1 cellular context compared by ENCODE assay signal in the genomic region with DNA sequence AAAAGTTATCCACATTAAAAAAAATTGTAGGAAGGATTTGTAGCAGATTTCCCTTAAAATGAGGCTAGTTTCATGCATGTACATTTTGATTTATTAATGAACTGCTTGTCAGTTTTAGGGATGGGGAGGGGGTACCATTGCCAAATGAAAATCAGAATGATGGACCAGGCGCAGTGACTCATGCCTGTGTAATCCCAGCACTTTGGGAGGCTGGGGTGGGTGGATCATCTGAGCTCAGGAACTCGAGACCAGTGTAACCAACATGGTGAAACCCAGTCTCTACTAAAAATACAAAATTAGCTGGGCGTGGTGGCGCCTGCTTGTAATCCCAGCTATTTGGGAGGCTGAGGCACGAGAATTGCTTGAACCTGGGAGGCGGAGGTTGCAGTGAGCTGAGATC.
A peak's percentile ranks its signal among the peaks of the same experiment; 100 is the strongest.
TF ChIP-seq lines count a peak whose summit lies in the region.

No MANE protein-coding gene starts in this region.

TF ChIP-seq in HEK293, 187 proteins besides CTCF, POLR2A, EP300 and RAD21:
- 0 out of 2 replicates have a peak, but pooled peaks have one; percentile 22 for TF ChIP-seq ZEB2 (tag by site-specific recombination; IDR thresholded peaks at IDR 0.05)
